In genomic region chr3:116815831-116816588, GRCh38 we compare ENCODE assay signal across 14 cellular contexts.
DNase-seq lines count a peak whose midpoint lies in the region; ATAC-seq and TF ChIP-seq lines count a peak whose summit lies in the region.
"Had no signal": no experiment of that assay in that cellular context is flagged by ENCODE, and none has a peak within 500 bp of the region (broad histone marks: within the 10 kb centered on the region; RNA-seq: fewer than 3 reads in every experiment).

No MANE protein-coding gene starts in this region.

- H2BK5ac ChIP-seq in neuronal stem cell (ENCODE audit: low read length), result no peak overlapping the region

- H3K9me3 Mint-ChIP-seq in activated naive CD4-positive, alpha-beta T cell treated with anti-CD3 and anti-CD28 coated beads, Interleukin-2, amount 50 U/mL, for 72 hours, result peaks cover 0 to 6% of the 10 kb centered on the region in 2 donors
- no peaks in the 10 kb centered on the region for H3K9me3 Mint-ChIP-seq in natural killer cell treated with Interleukin-12 subunit alpha and Interleukin-12 subunit beta and Interleukin-15 and Interleukin-18, amount 100 ng/mL, for 72 hours
- H3K9me3 Mint-ChIP-seq: type B pancreatic cell had no signal

- H2BK15ac ChIP-seq in neuronal stem cell (ENCODE audit: low read length), result no peak overlapping the region

- H3K4me3 ChIP-seq in BE2C (ENCODE audit: low read depth, low read length), result 0 out of 2 replicates have a peak overlapping the region, but pooled peaks have one; percentile 13
- H3K4me3 ChIP-seq in fibroblast of pulmonary artery (replicated peaks; ENCODE audit: low read depth, low read length), result no peak overlapping the region
- H3K4me3 ChIP-seq in neuronal stem cell (ENCODE audit: low read length in 2 of 2), result no peak overlapping the region

- no peak overlapping the region for H4K8ac ChIP-seq in neuronal stem cell (ENCODE audit: low read depth, low read length)

- H3K9ac ChIP-seq in neuronal stem cell (ENCODE audit: low read depth, low read length, poor library complexity), result no peak overlapping the region

- peak; percentile 82 for DNase-seq in BE2C
- DNase-seq in OCI-M1 (lab: John Stamatoyannopoulos, UW), result peak; percentile 39
- DNase-seq in fibroblast of pulmonary artery (ENCODE audit: low read depth), result peak; percentile 1
- DNase-seq in neuronal stem cell (ENCODE audit: low spot score), result no peak
- no peak for DNase-seq in activated naive CD4-positive, alpha-beta T cell treated with anti-CD3 and anti-CD28 coated beads, Interleukin-2, amount 50 U/mL, for 72 hours (ENCODE audit: low spot score in 2 of 2)
- DNase-seq in cardiac septum (ENCODE audit: low spot score), result no peak
- no peak for DNase-seq in natural killer cell treated with Interleukin-12 subunit alpha and Interleukin-12 subunit beta and Interleukin-15 and Interleukin-18, amount 100 ng/mL, for 72 hours (ENCODE audit: low spot score)
- DNase-seq: activated CD4-positive, alpha-beta T cell treated with anti-CD3 and anti-CD28 coated beads, Interleukin-2, amount 50 U/mL, for 1 hour; left cardiac atrium; NCI-H1417 treated with DMSO at 0.1 percent for 48 hours; NCI-H69; stimulated activated CD4-positive, alpha-beta T cell treated with anti-CD3 and anti-CD28 coated beads, Interleukin-12 subunit alpha, Interleukin-12 subunit beta, amount 100 ng/mL, for 4 hours had no signal

- WGBS in neuronal stem cell (ENCODE audit: extremely low coverage in 2 of 2, insufficient read length in 2 of 2, insufficient replicate concordance in 1 of 2), 2 donors, result no CpG with 5 or more reads among the region's 5 CpGs

- H2AK5ac ChIP-seq in neuronal stem cell (ENCODE audit: low read depth, low read length), result no peak overlapping the region

- H3K79me1 ChIP-seq in neuronal stem cell (ENCODE audit: low read depth, low read length), result no peaks in the 10 kb centered on the region

- no peak overlapping the region for H3K27ac ChIP-seq in neuronal stem cell (replicated peaks; ENCODE audit: low read length)

- no peaks in the 10 kb centered on the region for H3K36me3 Mint-ChIP-seq in activated naive CD4-positive, alpha-beta T cell treated with anti-CD3 and anti-CD28 coated beads, Interleukin-2, amount 50 U/mL, for 72 hours
- H3K36me3 Mint-ChIP-seq in natural killer cell treated with Interleukin-12 subunit alpha and Interleukin-12 subunit beta and Interleukin-15 and Interleukin-18, amount 100 ng/mL, for 72 hours, result no peaks in the 10 kb centered on the region
- H3K36me3 Mint-ChIP-seq: type B pancreatic cell had no signal

- H3K36me3 ChIP-seq in BE2C, result no peaks in the 10 kb centered on the region
- no peaks in the 10 kb centered on the region for H3K36me3 ChIP-seq in neuronal stem cell (replicated peaks in 1 of 2; ENCODE audit: control insufficient read depth in 2 of 2, insufficient read depth in 2 of 2, low read length in 2 of 2)

- H2AFZ ChIP-seq in neuronal stem cell (ENCODE audit: low read length), result peak overlapping the region; percentile 1

- H3K23ac ChIP-seq in neuronal stem cell (ENCODE audit: low read depth, low read length, poor library complexity), result no peak overlapping the region

- H3K4ac ChIP-seq in neuronal stem cell (ENCODE audit: low read length), result no peak overlapping the region

- no peak overlapping the region for H3K27ac Mint-ChIP-seq in activated naive CD4-positive, alpha-beta T cell treated with anti-CD3 and anti-CD28 coated beads, Interleukin-2, amount 50 U/mL, for 72 hours
- H3K27ac Mint-ChIP-seq in natural killer cell treated with Interleukin-12 subunit alpha and Interleukin-12 subunit beta and Interleukin-15 and Interleukin-18, amount 100 ng/mL, for 72 hours, result no peak overlapping the region
- H3K27ac Mint-ChIP-seq: type B pancreatic cell had no signal

- TF ChIP-seq CTCF in BE2C (IDR thresholded peaks at IDR 0.05; ENCODE audit: low read depth, low read length) (no peak), fibroblast of pulmonary artery (IDR thresholded peaks at IDR 0.05; ENCODE audit: low read length, missing control alignments) (no peak)

- H3K27me3 ChIP-seq in BE2C (no peaks in the 10 kb centered on the region), neuronal stem cell (ENCODE audit: control insufficient read depth in 3 of 3, insufficient read depth in 3 of 3, low read depth in 1 of 3, low read length in 3 of 3) (no peaks in the 10 kb centered on the region)

- ATAC-seq in activated naive CD4-positive, alpha-beta T cell treated with anti-CD3 and anti-CD28 coated beads, Interleukin-2, amount 50 U/mL, for 72 hours, result no peak
- no peak for ATAC-seq in HG03045 (IDR thresholded peaks at IDR 0.05; ENCODE audit: unreplicated experiment)
- no peak for ATAC-seq in natural killer cell treated with Interleukin-12 subunit alpha and Interleukin-12 subunit beta and Interleukin-15 and Interleukin-18, amount 100 ng/mL, for 72 hours
- ATAC-seq: left cardiac atrium had no signal

- no peak overlapping the region for H3K18ac ChIP-seq in neuronal stem cell (ENCODE audit: low read length)

- no peak overlapping the region for H3K14ac ChIP-seq in neuronal stem cell (ENCODE audit: low read length)

- intact Hi-C loops in cardiac septum (cut with DNase I), result no loop called here

- no peak overlapping the region for H2BK12ac ChIP-seq in neuronal stem cell (ENCODE audit: low read length)

- H4K91ac ChIP-seq in neuronal stem cell (ENCODE audit: low read depth, low read length, poor library complexity), result no peak overlapping the region

- H3K4me2 ChIP-seq in neuronal stem cell (ENCODE audit: insufficient read depth, low read length, poor library complexity, severe bottlenecking), result no peak overlapping the region

- H3K4me3 Mint-ChIP-seq in natural killer cell treated with Interleukin-12 subunit alpha and Interleukin-12 subunit beta and Interleukin-15 and Interleukin-18, amount 100 ng/mL, for 72 hours, result no peak overlapping the region
- H3K4me3 Mint-ChIP-seq: type B pancreatic cell had no signal

- H3K9me3 ChIP-seq in BE2C (no peaks in the 10 kb centered on the region), neuronal stem cell (replicated peaks in 1 of 2; ENCODE audit: control insufficient read depth in 2 of 2, insufficient read depth in 1 of 2, low read depth in 1 of 2, low read length in 2 of 2) (no peaks in the 10 kb centered on the region)

- H3K27me3 Mint-ChIP-seq in natural killer cell treated with Interleukin-12 subunit alpha and Interleukin-12 subunit beta and Interleukin-15 and Interleukin-18, amount 100 ng/mL, for 72 hours, result no peaks in the 10 kb centered on the region
- H3K27me3 Mint-ChIP-seq: type B pancreatic cell had no signal

- H3K4me1 ChIP-seq in BE2C (peaks cover 43% of the 10 kb centered on the region), neuronal stem cell (ENCODE audit: control insufficient read depth in 2 of 2, insufficient read depth in 1 of 2, low read depth in 1 of 2, low read length in 2 of 2) (peaks cover 3 to 4% of the 10 kb centered on the region in 2 donors)

- H2BK120ac ChIP-seq in neuronal stem cell (ENCODE audit: low read depth, low read length), result no peak overlapping the region

- H3K4me1 Mint-ChIP-seq in natural killer cell treated with Interleukin-12 subunit alpha and Interleukin-12 subunit beta and Interleukin-15 and Interleukin-18, amount 100 ng/mL, for 72 hours (ENCODE audit: low read depth in 2 of 2), result no peaks in the 10 kb centered on the region

Comparison
In these comparisons a context has a peak if more than half of its experiments do, and no peak if none do; other contexts are left out.
1. DNase-seq: peak in BE2C (single experiment), OCI-M1 (single experiment) and fibroblast of pulmonary artery (single experiment); none in neuronal stem cell (single experiment), activated naive CD4-positive, alpha-beta T cell treated with anti-CD3 and anti-CD28 coated beads, Interleukin-2, amount 50 U/mL, for 72 hours (0 of 2), cardiac septum (single experiment) and natural killer cell treated with Interleukin-12 subunit alpha and Interleukin-12 subunit beta and Interleukin-15 and Interleukin-18, amount 100 ng/mL, for 72 hours (single experiment).